Comparison of ENCODE assay signal across 8 cellular contexts in the genomic region with DNA sequence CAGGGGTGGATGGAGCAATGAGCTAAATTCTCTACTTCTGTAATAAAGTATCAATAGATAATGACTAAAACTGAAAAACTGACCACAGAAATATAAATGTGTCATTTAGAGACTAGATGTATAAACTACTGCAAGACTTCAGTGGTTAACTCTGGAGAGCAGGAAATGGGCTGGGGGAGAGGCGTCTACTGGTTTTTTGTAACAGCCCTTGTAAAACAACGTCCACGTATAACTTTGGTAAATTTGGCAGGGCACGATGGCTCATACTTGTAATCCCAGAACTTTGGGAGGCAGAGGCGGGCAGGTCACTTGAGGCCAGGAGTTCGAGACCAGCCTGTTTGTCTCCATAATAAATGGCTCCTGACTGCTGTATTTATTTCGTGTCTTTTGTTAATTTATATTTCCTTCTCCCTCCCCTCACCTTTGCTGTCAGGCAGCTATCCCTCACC. TPM values are rescaled to one million over a fixed set of nuclear protein-coding genes. Genes with fewer than 3 reads are reported as not detected.
DNase-seq lines count a peak whose midpoint lies in the region; ATAC-seq and TF ChIP-seq lines count a peak whose summit lies in the region.

No MANE protein-coding gene starts in this region.

- peak; percentile 47 for ATAC-seq in GM21526 (IDR thresholded peaks at IDR 0.05; ENCODE audit: low FRiP score, unreplicated experiment)
- ATAC-seq in activated T-helper 17 cell treated with anti-CD3 and anti-CD28 coated beads, Interleukin-2, amount 50 U/mL, for 72 hours (replicated peaks), result peak; percentile 63

- no peaks in the 10 kb centered on the region for H3K36me3 ChIP-seq in A673 (ENCODE audit: insufficient read depth, low read length, poor library complexity, severe bottlenecking)

- H3K27me3 Mint-ChIP-seq in activated T-helper 17 cell treated with anti-CD3 and anti-CD28 coated beads, Interleukin-2, amount 50 U/mL, for 72 hours, result no peaks in the 10 kb centered on the region

- peak overlapping the region; percentile 96 for H3K27ac Mint-ChIP-seq in activated T-helper 17 cell treated with anti-CD3 and anti-CD28 coated beads, Interleukin-2, amount 50 U/mL, for 72 hours

- no peaks in the 10 kb centered on the region for H3K27me3 ChIP-seq in A673 (replicated peaks; ENCODE audit: insufficient read depth, low read depth, low read length, poor library complexity)

- peak overlapping the region; percentile 98 for H3K4me3 Mint-ChIP-seq in activated T-helper 17 cell treated with anti-CD3 and anti-CD28 coated beads, Interleukin-2, amount 50 U/mL, for 72 hours

- in situ Hi-C loops in KBM-7 (cut with MboI; ENCODE audit: low pct_unique_long_range_greater_than_20kb, low sequenced_read_pairs), result no loop called here

- CTCF ChIA-PET in A673 (lab: Charles Lee), result no interaction called here

- no peaks in the 10 kb centered on the region for H3K9me3 Mint-ChIP-seq in activated T-helper 17 cell treated with anti-CD3 and anti-CD28 coated beads, Interleukin-2, amount 50 U/mL, for 72 hours

- no peak for TF ChIP-seq CTCF in A673 (conservative IDR thresholded peaks at IDR 0.05; ENCODE audit: low read depth, low read length)

- peaks cover 87% of the 10 kb centered on the region for H3K36me3 Mint-ChIP-seq in activated T-helper 17 cell treated with anti-CD3 and anti-CD28 coated beads, Interleukin-2, amount 50 U/mL, for 72 hours (ENCODE audit: low read depth)

- peaks cover 79% of the 10 kb centered on the region for H3K4me1 Mint-ChIP-seq in activated T-helper 17 cell treated with anti-CD3 and anti-CD28 coated beads, Interleukin-2, amount 50 U/mL, for 72 hours

- no TSS peak for BruUV-seq in A673 (replicated peaks; lab: Mats Ljungman, UMichigan)

- DNase-seq in ELR (ENCODE audit: low read depth) (peak; percentile 41), KBM-7 (peak; percentile 86), amniotic stem cell (lab: John Stamatoyannopoulos, UW) (no peak), A673 (ENCODE audit: low spot score) (no peak), mesenteric fat pad (ENCODE audit: low spot score) (no peak)
- DNase-seq in stimulated activated naive CD4-positive, alpha-beta T cell treated with Interleukin-2 at 50 U/mL for 16 hours (lab: John Stamatoyannopoulos, UW), result peak; percentile 54

- no peaks in the 10 kb centered on the region for H3K4me1 ChIP-seq in A673 (ENCODE audit: insufficient read depth, low read length, poor library complexity, severe bottlenecking)

- H3K27ac ChIP-seq in A673 (ENCODE audit: low read depth, low read length, poor library complexity, severe bottlenecking), result no peak overlapping the region

- intact Hi-C loops in A673 (cut with micrococcal nuclease; ENCODE audit: unreplicated experiment), result no loop called here

- H3K9me3 ChIP-seq in A673 (ENCODE audit: low read depth, low read length, poor library complexity, severe bottlenecking), result no peaks in the 10 kb centered on the region

- H3K4me3 ChIP-seq in A673 (ENCODE audit: low read depth, low read length, poor library complexity, severe bottlenecking), result no peak overlapping the region

- POLR2A ChIA-PET in A673 (lab: Charles Lee; ENCODE audit: low non-redundant PET), result no interaction called here

RNA-seq across cellular contexts. Expression of a gene that starts 12.5 kb away (rescaled TPM):
- 100 to 1,000 TPM in 1 of 2 donors, 10 to 100 TPM in 1; 99.2 to 138 TPM for total RNA-seq in activated T-helper 17 cell treated with anti-CD3 and anti-CD28 coated beads, Interleukin-2, amount 50 U/mL, for 72 hours
- total RNA-seq in A673 (2021) (1.7 and 1.8 TPM in 2 replicates), mesenteric fat pad (26.8 TPM)

RNA-seq across cellular contexts. Expression of a gene that starts 41.8 kb away (rescaled TPM):
- 10 to 100 TPM in 1 of 2 donors, 1 to 10 TPM in 1; 7.8 to 10.9 TPM for total RNA-seq in activated T-helper 17 cell treated with anti-CD3 and anti-CD28 coated beads, Interleukin-2, amount 50 U/mL, for 72 hours
- 13.3 and 14.3 TPM in 2 replicates for total RNA-seq in A673 (2021)
- 10.1 TPM for total RNA-seq in mesenteric fat pad

RNA-seq across cellular contexts. Expression of a gene that starts 41.9 kb away (rescaled TPM):
- 10 to 100 TPM; 25.7 to 32.9 TPM for total RNA-seq in activated T-helper 17 cell treated with anti-CD3 and anti-CD28 coated beads, Interleukin-2, amount 50 U/mL, for 72 hours
- total RNA-seq in A673 (2021) (8.3 and 9.6 TPM in 2 replicates), mesenteric fat pad (14.4 TPM)

Comparison
In these comparisons a context has a peak if more than half of its experiments do, and no peak if none do; other contexts are left out.
1. DNase-seq: peak in ELR (single experiment), KBM-7 (single experiment) and stimulated activated naive CD4-positive, alpha-beta T cell treated with Interleukin-2 at 50 U/mL for 16 hours (single experiment); none in amniotic stem cell (single experiment), A673 (single experiment) and mesenteric fat pad (single experiment).